8 cellular contexts compared by ENCODE assay signal in genomic region chr2:85577386-85578242, GRCh38. TPM values are rescaled to one million over a fixed set of nuclear protein-coding genes. Genes with fewer than 3 reads are reported as not detected.
DNase-seq lines count a peak whose midpoint lies in the region; ATAC-seq lines count a peak whose summit lies in the region.

VAMP8 (plus strand) TSS chr2:85577586; CDS start chr2:85577647, 61 bp downstream.

- peaks cover 0 to 2% (median 2%) of the 10 kb centered on the region in 3 donors for H3K27me3 Mint-ChIP-seq in immature natural killer cell (ENCODE audit: low read depth in 3 of 3)

- in situ Hi-C loops in SK-MEL-5 (cut with HindIII; ENCODE audit: low pct_unique_long_range_greater_than_20kb, low sequenced_read_pairs) = no loop called here

- peak; percentile 56 for DNase-seq in SK-MEL-5 (ENCODE audit: low read depth, low spot score)
- peak; percentile 47 to 50 (median 48) for DNase-seq in immature natural killer cell
- DNase-seq in stimulated activated CD4-positive, alpha-beta T cell treated with anti-CD3 and anti-CD28 coated beads, Interleukin-15, amount 100 ng/mL, for 24 hours = peak; percentile 82
- DNase-seq in RKO (ENCODE audit: low spot score) = no peak
- DNase-seq in middle frontal gyrus (ENCODE audit: extremely low spot score, low spot score) = no peak

- 11 to 24% (median 19%) methylated on average over 19 of the region's 19 CpGs for WGBS in adipose tissue, 3 donors

- peaks cover 8 to 16% (median 12%) of the 10 kb centered on the region in 3 donors for H3K36me3 Mint-ChIP-seq in immature natural killer cell

- H3K4me3 Mint-ChIP-seq in immature natural killer cell = peak within 1 kb of the TSS; percentile 96 to 98 (median 97)

- H3K9me3 Mint-ChIP-seq in immature natural killer cell = no peaks in the 10 kb centered on the region

- H3K27ac Mint-ChIP-seq in immature natural killer cell = peak within 1 kb of the TSS; percentile 88 to 98 (median 94)

- ATAC-seq in GM18868 (IDR thresholded peaks at IDR 0.05; ENCODE audit: unreplicated experiment) (peak; percentile 72), HG03064 (IDR thresholded peaks at IDR 0.05; ENCODE audit: low read depth, unreplicated experiment) (peak; percentile 54)

- peaks cover 39 to 51% of the 10 kb centered on the region in 2 donors for H3K4me1 Mint-ChIP-seq in immature natural killer cell

- H3K27ac ChIP-seq in adipose tissue (ENCODE audit: low read depth, low read length) = no peak within 1 kb of the TSS

RNA-seq across cellular contexts. Expression of gene VAMP8, which starts in this region (rescaled TPM):
- total RNA-seq in SK-MEL-5 (2014; rRNA removed; shearing (Covaris generic)) = 48.2 and 51.9 TPM in 2 replicates
- 51.1 and 75.2 TPM in 2 replicates for polyA plus RNA-seq in SK-MEL-5 (2015; cell fraction: cytosol; rRNA removed)
- 2.0 and 17.0 TPM in 2 replicates for polyA plus RNA-seq in SK-MEL-5 (2015; cell fraction: nucleus; rRNA removed)
- polyA plus RNA-seq in adipose tissue (100 to 1,000 TPM in 2 of 3 donors, 10 to 100 TPM in 1; 67.7 to 151 (median 138) TPM), immature natural killer cell (100 to 1,000 TPM; 457 to 687 (median 617) TPM)

Comparison
In these comparisons a context has a peak if more than half of its experiments do, and no peak if none do; other contexts are left out.
1. DNase-seq: peak in SK-MEL-5 (single experiment), immature natural killer cell (3 of 3) and stimulated activated CD4-positive, alpha-beta T cell treated with anti-CD3 and anti-CD28 coated beads, Interleukin-15, amount 100 ng/mL, for 24 hours (single experiment); none in RKO (single experiment) and middle frontal gyrus (single experiment).